13 cellular contexts compared by ENCODE assay signal in the genomic region with DNA sequence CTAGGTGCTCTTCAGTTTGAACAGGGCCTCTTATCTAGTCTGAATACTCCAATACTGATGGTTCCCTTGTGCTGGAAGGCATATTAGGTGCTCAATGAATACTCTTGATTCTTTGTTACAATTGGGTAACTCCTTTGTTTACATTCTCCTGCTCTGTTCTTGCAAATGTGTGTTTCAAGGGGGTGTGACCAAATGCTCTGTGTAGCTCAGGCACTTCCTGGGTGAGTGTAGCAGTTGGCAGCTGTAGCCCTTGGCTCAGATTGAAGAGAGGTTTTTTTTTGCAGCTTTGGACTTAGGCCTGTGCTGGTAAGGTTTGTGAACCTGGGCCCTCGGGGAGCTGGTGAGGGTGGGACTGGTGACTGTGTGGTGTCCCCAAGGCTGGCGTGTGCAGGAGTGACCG. TPM values are rescaled to one million over a fixed set of nuclear protein-coding genes. Genes with fewer than 3 reads are reported as not detected.
DNase-seq lines count a peak whose midpoint lies in the region; ATAC-seq, FAIRE-seq and TF ChIP-seq lines count a peak whose summit lies in the region.
"Had no signal": no experiment of that assay in that cellular context is flagged by ENCODE, and none has a peak within 500 bp of the region (broad histone marks: within the 10 kb centered on the region; RNA-seq: fewer than 3 reads in every experiment).

No MANE protein-coding gene starts in this region.

- WGBS in A549 (ENCODE audit: missing lambda C conversion rate) = 75% methylated on average over 3 of the region's 3 CpGs
- WGBS in body of pancreas, 2 donors = 56 to 59% methylated on average over 1 to 3 of the region's 3 CpGs

- peaks cover 38 to 41% of the 10 kb centered on the region in 2 donors for H3K4me1 Mint-ChIP-seq in immature natural killer cell

- H3K4me3 Mint-ChIP-seq in immature natural killer cell = peak overlapping the region; percentile 2 to 73 (median 50)
- H3K4me3 Mint-ChIP-seq: stimulated activated effector memory CD8-positive, alpha-beta T cell treated with anti-CD3 and anti-CD28 coated beads, Interleukin-12 subunit alpha, Interleukin-12 subunit beta, amount 100 ng/mL, for 72 hours had no signal

- POLR2A ChIA-PET in A549 (lab: Yijun Ruan, JAX) (no interaction called here), HEK293 (lab: Yijun Ruan, JAX) (no interaction called here)

- no peak for FAIRE-seq in A549 (lab: Jason Lieb, UNC)
- FAIRE-seq: islet of Langerhans had no signal

- peaks cover 0 to 1% (median 0%) of the 10 kb centered on the region in 3 donors for H3K27me3 Mint-ChIP-seq in immature natural killer cell (ENCODE audit: low read depth in 3 of 3)

- peaks cover 14 to 30% (median 29%) of the 10 kb centered on the region in 3 donors for H3K36me3 Mint-ChIP-seq in immature natural killer cell

- no peaks in the 10 kb centered on the region for H3K9me3 ChIP-seq in A549
- H3K9me3 ChIP-seq in HEK293 (ENCODE audit: control insufficient read depth, insufficient read depth, low read depth, low read length) = no peaks in the 10 kb centered on the region
- H3K9me3 ChIP-seq in body of pancreas = no peaks in the 10 kb centered on the region

- peaks cover 42 to 66% of the 10 kb centered on the region in 2 experiments for H3K36me3 ChIP-seq in HEK293 (ENCODE audit: control insufficient read depth in 2 of 2, insufficient read depth in 1 of 2, low read length in 2 of 2)
- H3K36me3 ChIP-seq in body of pancreas (replicated peaks in 1 of 2; ENCODE audit: insufficient read depth in 1 of 2, low read depth in 2 of 2) = peaks cover 0 to 3% of the 10 kb centered on the region in 2 donors

- H3K4me3 ChIP-seq in A549 (no peak overlapping the region), HEK293 (ENCODE audit: low read depth, low read length) (no peak overlapping the region), body of pancreas (no peak overlapping the region)

- TF ChIP-seq POLR2A in A549 (IDR thresholded peaks at IDR 0.05; ENCODE audit: low read length) (no peak), body of pancreas (IDR thresholded peaks at IDR 0.05) (no peak)

- H3K27me3 ChIP-seq in body of pancreas = no peaks in the 10 kb centered on the region

- no peaks in the 10 kb centered on the region for H3K4me1 ChIP-seq in A549
- no peaks in the 10 kb centered on the region for H3K4me1 ChIP-seq in HEK293 (ENCODE audit: control insufficient read depth, insufficient read depth, low read length)
- peaks cover 8% of the 10 kb centered on the region for H3K4me1 ChIP-seq in body of pancreas

- TF ChIP-seq RAD21 in A549 (conservative IDR thresholded peaks at IDR 0.05 in 1 of 2, IDR thresholded peaks at IDR 0.05 in 1 of 2) = no peak

- DNase-seq in A549 (ENCODE audit: low read depth in 1 of 2, low spot score in 1 of 2) (peak; percentile 54), body of pancreas (peak in 2 of 4 donors; percentile 31 to 51), immature natural killer cell (peak in 1 of 3 donors; percentile 23), substantia nigra (lab: John Stamatoyannopoulos, UW) (no peak), dermis blood vessel endothelial cell (no peak)
- DNase-seq: activated CD4-positive, alpha-beta T cell treated with anti-CD3 and anti-CD28 coated beads, Interleukin-2, amount 50 U/mL, for 48 hours; NCI-H69 had no signal

- intact Hi-C loops in body of pancreas (cut with DNase I) = no loop called here

- H3K9me3 Mint-ChIP-seq in immature natural killer cell = no peaks in the 10 kb centered on the region
- H3K9me3 Mint-ChIP-seq: activated naive CD4-positive, alpha-beta T cell treated with anti-CD3 and anti-CD28 coated beads, Interleukin-2, amount 50 U/mL, for 72 hours; stimulated activated effector memory CD8-positive, alpha-beta T cell treated with anti-CD3 and anti-CD28 coated beads, Interleukin-12 subunit alpha, Interleukin-12 subunit beta, amount 100 ng/mL, for 72 hours had no signal

- ATAC-seq in A549 = peak; percentile 70 to 76; a peak in 5 of 6 replicates
- ATAC-seq in body of pancreas = peak; percentile 19
- ATAC-seq in GM18858 (IDR thresholded peaks at IDR 0.05; ENCODE audit: unreplicated experiment) = no peak
- no peak for ATAC-seq in HG02981 (IDR thresholded peaks at IDR 0.05; ENCODE audit: unreplicated experiment)
- ATAC-seq: activated naive CD4-positive, alpha-beta T cell treated with anti-CD3 and anti-CD28 coated beads, Interleukin-2, amount 50 U/mL, for 72 hours; stimulated activated effector memory CD8-positive, alpha-beta T cell treated with anti-CD3 and anti-CD28 coated beads, Interleukin-12 subunit alpha, Interleukin-12 subunit beta, amount 100 ng/mL, for 72 hours had no signal

- CTCF ChIA-PET in A549 (lab: Yijun Ruan, JAX) = interaction anchor here (0.9 to 20.7 kb wide), 6 partner anchors 7 to 419 kb away, joined by 3 to 450 read pairs (median 10); no protein-coding TSS in a partner anchor
- CTCF ChIA-PET in HEK293 (lab: Yijun Ruan, JAX) = interaction anchor here (0.6 kb wide), 1 partner anchor 9 kb away, joined by 3 read pairs; no protein-coding TSS in a partner anchor

- H3K4me2 ChIP-seq in A549 = no peak overlapping the region

- no peak overlapping the region for H3K27ac ChIP-seq in A549
- H3K27ac ChIP-seq in HEK293 (ENCODE audit: extremely low read depth, low read depth, low read length) = no peak overlapping the region
- no peak overlapping the region for H3K27ac ChIP-seq in body of pancreas
- no peak overlapping the region for H3K27ac ChIP-seq in substantia nigra (ENCODE audit: low read depth, low read length, poor library complexity, severe bottlenecking)

- H3K27ac Mint-ChIP-seq in immature natural killer cell = peak overlapping the region in 5 of 6 donors; percentile 44 to 83 (median 69)
- H3K27ac Mint-ChIP-seq: activated naive CD4-positive, alpha-beta T cell treated with anti-CD3 and anti-CD28 coated beads, Interleukin-2, amount 50 U/mL, for 72 hours; stimulated activated effector memory CD8-positive, alpha-beta T cell treated with anti-CD3 and anti-CD28 coated beads, Interleukin-12 subunit alpha, Interleukin-12 subunit beta, amount 100 ng/mL, for 72 hours had no signal

- TF ChIP-seq EP300 in A549 (IDR thresholded peaks at IDR 0.05) = no peak

- TF ChIP-seq CTCF in A549 (IDR thresholded peaks at IDR 0.05) (no peak), HEK293 (tag by site-specific recombination; IDR thresholded peaks at IDR 0.05) (no peak), body of pancreas (IDR thresholded peaks at IDR 0.05) (no peak)

TF ChIP-seq in A549, 52 proteins besides CTCF, POLR2A, EP300 and RAD21 (continues in another document):
- TF ChIP-seq CHD2 (IDR thresholded peaks at IDR 0.05; ENCODE audit: low read length, partially characterized antibody) = no peak

TF ChIP-seq in HEK293, 187 proteins besides CTCF, POLR2A, EP300 and RAD21 (continues in another document):
- TF ChIP-seq, protein P1, sequence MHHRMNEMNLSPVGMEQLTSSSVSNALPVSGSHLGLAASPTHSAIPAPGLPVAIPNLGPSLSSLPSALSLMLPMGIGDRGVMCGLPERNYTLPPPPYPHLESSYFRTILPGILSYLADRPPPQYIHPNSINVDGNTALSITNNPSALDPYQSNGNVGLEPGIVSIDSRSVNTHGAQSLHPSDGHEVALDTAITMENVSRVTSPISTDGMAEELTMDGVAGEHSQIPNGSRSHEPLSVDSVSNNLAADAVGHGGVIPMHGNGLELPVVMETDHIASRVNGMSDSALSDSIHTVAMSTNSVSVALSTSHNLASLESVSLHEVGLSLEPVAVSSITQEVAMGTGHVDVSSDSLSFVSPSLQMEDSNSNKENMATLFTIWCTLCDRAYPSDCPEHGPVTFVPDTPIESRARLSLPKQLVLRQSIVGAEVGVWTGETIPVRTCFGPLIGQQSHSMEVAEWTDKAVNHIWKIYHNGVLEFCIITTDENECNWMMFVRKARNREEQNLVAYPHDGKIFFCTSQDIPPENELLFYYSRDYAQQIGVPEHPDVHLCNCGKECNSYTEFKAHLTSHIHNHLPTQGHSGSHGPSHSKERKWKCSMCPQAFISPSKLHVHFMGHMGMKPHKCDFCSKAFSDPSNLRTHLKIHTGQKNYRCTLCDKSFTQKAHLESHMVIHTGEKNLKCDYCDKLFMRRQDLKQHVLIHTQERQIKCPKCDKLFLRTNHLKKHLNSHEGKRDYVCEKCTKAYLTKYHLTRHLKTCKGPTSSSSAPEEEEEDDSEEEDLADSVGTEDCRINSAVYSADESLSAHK (tag by site-specific recombination; IDR thresholded peaks at IDR 0.05) = no peak
- peak; percentile 76 for TF ChIP-seq ZNF664 (tag by site-specific recombination; IDR thresholded peaks at IDR 0.05)

RNA-seq across cellular contexts. Expression of gene TBCD, which starts 20.2 kb away (rescaled TPM):
- polyA plus RNA-seq in A549 (2011; rRNA removed) (33.5 and 44.7 TPM in 2 replicates), A549 (2017; fragmentation: RNase III; extraction: RNeasy Plus Mini Kit Qiagen cat#74134 plus additional on column Dnase treatment) (47.4 to 51.6 TPM (median 49.1 TPM) in 3 replicates), immature natural killer cell (100 to 1,000 TPM in 1 of 3 donors, 10 to 100 TPM in 2; 70.2 to 142 (median 99.7) TPM)
- 104 and 105 TPM in 2 replicates for polyA plus RNA-seq in A549 (2012; cell fraction: cytosol; rRNA removed)
- 337 and 389 TPM in 2 replicates for polyA plus RNA-seq in A549 (2012; cell fraction: nucleus; rRNA removed)
- 63.6 and 73.0 TPM in 2 replicates for polyA minus RNA-seq in A549 (2011; rRNA and poly(A)+ RNA removed)
- total RNA-seq in body of pancreas (10 to 100 TPM; 38.9 to 74.8 TPM), dermis blood vessel endothelial cell (50.9 and 78.6 TPM in 2 replicates)

RNA-seq across cellular contexts. Expression of gene FN3K, which starts 36.6 kb away (rescaled TPM):
- polyA plus RNA-seq in A549 (2011; rRNA removed) (1.3 and 1.7 TPM in 2 replicates), A549 (2017; fragmentation: RNase III; extraction: RNeasy Plus Mini Kit Qiagen cat#74134 plus additional on column Dnase treatment) (7.7 to 13.2 TPM (median 11.9 TPM) in 3 replicates), immature natural killer cell (1 to 10 TPM in 1 of 3 donors, under 1 TPM in 2; 0.18 to 1.1 (median 0.50) TPM)
- polyA plus RNA-seq in A549 (2012; cell fraction: cytosol; rRNA removed) = 3.8 and 4.7 TPM in 2 replicates
- 6.9 and 7.5 TPM in 2 replicates for polyA plus RNA-seq in A549 (2012; cell fraction: nucleus; rRNA removed)
- polyA minus RNA-seq in A549 (2011; rRNA and poly(A)+ RNA removed) = 2.8 and 3.6 TPM in 2 replicates
- total RNA-seq in body of pancreas (10 to 100 TPM; 15.2 to 29.1 TPM), dermis blood vessel endothelial cell (7.0 and 8.5 TPM in 2 replicates)

RNA-seq across cellular contexts. Expression of gene FN3KRP, which starts 55.5 kb away (rescaled TPM):
- polyA plus RNA-seq in A549 (2011; rRNA removed) (41.1 and 41.7 TPM in 2 replicates), A549 (2017; fragmentation: RNase III; extraction: RNeasy Plus Mini Kit Qiagen cat#74134 plus additional on column Dnase treatment) (60.2 to 62.8 TPM (median 62.4 TPM) in 3 replicates), immature natural killer cell (10 to 100 TPM; 23.7 to 76.6 (median 47.3) TPM)
- 56.0 and 57.0 TPM in 2 replicates for polyA plus RNA-seq in A549 (2012; cell fraction: cytosol; rRNA removed)
- 45.7 and 54.9 TPM in 2 replicates for polyA plus RNA-seq in A549 (2012; cell fraction: nucleus; rRNA removed)
- 24.6 and 24.9 TPM in 2 replicates for polyA minus RNA-seq in A549 (2011; rRNA and poly(A)+ RNA removed)
- total RNA-seq in body of pancreas (1 to 10 TPM; 7.6 to 8.0 TPM), dermis blood vessel endothelial cell (19.1 and 23.4 TPM in 2 replicates)

Comparison
In these comparisons a context has a peak if more than half of its experiments do, and no peak if none do; other contexts are left out.
1. ATAC-seq: peak in A549 (2 of 2) and body of pancreas (single experiment); none in GM18858 (single experiment) and HG02981 (single experiment).
2. DNase-seq: peak in A549 (2 of 2); none in substantia nigra (0 of 49) and dermis blood vessel endothelial cell (single experiment).